Comparison of ENCODE assay signal across 2 cellular contexts in the genomic region with DNA sequence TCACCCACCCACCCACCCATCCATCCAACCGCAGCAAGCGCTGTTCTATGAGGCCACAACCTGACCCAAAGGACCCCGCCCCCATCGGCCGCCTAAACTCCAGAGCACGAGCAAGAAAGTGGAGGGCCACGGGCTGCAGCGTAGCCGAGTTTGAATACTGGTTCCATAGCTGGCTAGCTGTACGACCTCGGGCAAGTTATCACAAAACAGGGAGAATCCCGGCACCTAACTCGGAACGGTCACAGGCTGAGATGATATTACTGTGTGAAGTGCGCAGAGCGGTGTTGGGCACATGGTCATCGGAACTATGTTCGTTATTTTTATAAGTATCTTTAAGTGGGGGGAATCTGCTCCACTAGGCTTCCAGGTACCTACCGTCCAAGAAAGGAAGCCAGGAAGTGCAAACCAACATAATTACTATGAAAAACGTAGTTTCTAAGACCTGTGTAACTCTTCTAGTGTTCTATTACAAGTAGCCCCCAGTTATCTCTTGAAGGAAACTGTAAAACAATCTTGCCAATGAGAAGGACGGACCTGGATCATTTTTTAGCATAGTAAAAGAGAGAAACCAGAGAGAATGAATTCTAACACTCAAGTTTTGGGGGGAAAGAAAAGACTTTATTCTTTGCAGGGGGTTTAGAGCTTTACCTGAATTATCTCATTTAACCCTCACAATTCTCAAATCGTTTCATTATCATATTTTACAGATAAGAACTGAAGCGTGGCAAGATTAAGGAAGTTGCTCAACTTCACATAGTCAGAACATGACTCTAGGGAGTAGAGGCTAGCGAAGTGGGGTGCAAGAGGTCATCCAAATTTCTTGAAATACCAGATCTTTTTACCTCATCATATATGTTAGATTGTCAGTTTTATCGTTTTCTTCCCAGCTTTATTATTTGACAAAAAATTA.
TF ChIP-seq lines count a peak whose summit lies in the region.

No MANE protein-coding gene starts in this region.

TF ChIP-seq in HEK293, 187 proteins besides CTCF, POLR2A, EP300 and RAD21:
- TF ChIP-seq, protein P1, sequence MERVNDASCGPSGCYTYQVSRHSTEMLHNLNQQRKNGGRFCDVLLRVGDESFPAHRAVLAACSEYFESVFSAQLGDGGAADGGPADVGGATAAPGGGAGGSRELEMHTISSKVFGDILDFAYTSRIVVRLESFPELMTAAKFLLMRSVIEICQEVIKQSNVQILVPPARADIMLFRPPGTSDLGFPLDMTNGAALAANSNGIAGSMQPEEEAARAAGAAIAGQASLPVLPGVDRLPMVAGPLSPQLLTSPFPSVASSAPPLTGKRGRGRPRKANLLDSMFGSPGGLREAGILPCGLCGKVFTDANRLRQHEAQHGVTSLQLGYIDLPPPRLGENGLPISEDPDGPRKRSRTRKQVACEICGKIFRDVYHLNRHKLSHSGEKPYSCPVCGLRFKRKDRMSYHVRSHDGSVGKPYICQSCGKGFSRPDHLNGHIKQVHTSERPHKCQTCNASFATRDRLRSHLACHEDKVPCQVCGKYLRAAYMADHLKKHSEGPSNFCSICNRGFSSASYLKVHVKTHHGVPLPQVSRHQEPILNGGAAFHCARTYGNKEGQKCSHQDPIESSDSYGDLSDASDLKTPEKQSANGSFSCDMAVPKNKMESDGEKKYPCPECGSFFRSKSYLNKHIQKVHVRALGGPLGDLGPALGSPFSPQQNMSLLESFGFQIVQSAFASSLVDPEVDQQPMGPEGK (tag by site-specific recombination; IDR thresholded peaks at IDR 0.05), result no peak
- TF ChIP-seq, protein P2, sequence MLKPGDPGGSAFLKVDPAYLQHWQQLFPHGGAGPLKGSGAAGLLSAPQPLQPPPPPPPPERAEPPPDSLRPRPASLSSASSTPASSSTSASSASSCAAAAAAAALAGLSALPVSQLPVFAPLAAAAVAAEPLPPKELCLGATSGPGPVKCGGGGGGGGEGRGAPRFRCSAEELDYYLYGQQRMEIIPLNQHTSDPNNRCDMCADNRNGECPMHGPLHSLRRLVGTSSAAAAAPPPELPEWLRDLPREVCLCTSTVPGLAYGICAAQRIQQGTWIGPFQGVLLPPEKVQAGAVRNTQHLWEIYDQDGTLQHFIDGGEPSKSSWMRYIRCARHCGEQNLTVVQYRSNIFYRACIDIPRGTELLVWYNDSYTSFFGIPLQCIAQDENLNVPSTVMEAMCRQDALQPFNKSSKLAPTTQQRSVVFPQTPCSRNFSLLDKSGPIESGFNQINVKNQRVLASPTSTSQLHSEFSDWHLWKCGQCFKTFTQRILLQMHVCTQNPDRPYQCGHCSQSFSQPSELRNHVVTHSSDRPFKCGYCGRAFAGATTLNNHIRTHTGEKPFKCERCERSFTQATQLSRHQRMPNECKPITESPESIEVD (tag by site-specific recombination; IDR thresholded peaks at IDR 0.05), result 0 out of 2 replicates have a peak, but pooled peaks have one; percentile 20
- TF ChIP-seq IKZF3 (tag by site-specific recombination; IDR thresholded peaks at IDR 0.05) (no peak), MEIS1 (CRISPR knock-in tag; IDR thresholded peaks at IDR 0.05; ENCODE audit: borderline replicate concordance) (no peak), HOXA7 (CRISPR knock-in tag; IDR thresholded peaks at IDR 0.05; ENCODE audit: borderline replicate concordance) (no peak)

TF ChIP-seq in GM12878, 131 proteins besides CTCF, POLR2A, EP300 and RAD21:
- TF ChIP-seq MXI1 (IDR thresholded peaks at IDR 0.05; ENCODE audit: low read depth, low read length) (peak; percentile 50; the same call in 1 of the 2 replicates), JUNB (IDR thresholded peaks at IDR 0.05) (peak; percentile 56), RUNX3 (IDR thresholded peaks at IDR 0.05; ENCODE audit: low read length) (peak; percentile 2; the same call in 1 of the 2 replicates), NFIC (IDR thresholded peaks at IDR 0.05; ENCODE audit: low read depth, low read length) (peak; percentile 40; the same call in 1 of the 2 replicates), BACH1 (IDR thresholded peaks at IDR 0.05; ENCODE audit: borderline replicate concordance) (no peak), ZNF24 (IDR thresholded peaks at IDR 0.05) (no peak), IRF4 (IDR thresholded peaks at IDR 0.05; ENCODE audit: low read depth, low read length) (peak; percentile 4; the same call in 1 of the 2 replicates), CEBPB (IDR thresholded peaks at IDR 0.05; ENCODE audit: borderline replicate concordance in 1 of 2, low read depth in 2 of 2, low read length in 2 of 2) (peak; percentile 11 to 41; a peak in 1 of 4 replicates), POLR2AphosphoS5 (IDR thresholded peaks at IDR 0.05; ENCODE audit: low read length) (peak; percentile 36; the same call in 1 of the 2 replicates), CHD4 (IDR thresholded peaks at IDR 0.05) (no peak), PML (IDR thresholded peaks at IDR 0.05; ENCODE audit: low read length) (peak; percentile 24; the same call in 1 of the 2 replicates), ZNF207 (IDR thresholded peaks at IDR 0.05; ENCODE audit: borderline replicate concordance) (no peak), NR2F1 (conservative IDR thresholded peaks at IDR 0.05) (peak; percentile 84), TCF3 (IDR thresholded peaks at IDR 0.05; ENCODE audit: borderline replicate concordance, insufficient read depth, low read depth, low read length) (no peak), MTA3 (IDR thresholded peaks at IDR 0.05; ENCODE audit: borderline replicate concordance, low read length) (peak; percentile 71; the same call in 1 of the 2 replicates), SREBF1 (IDR thresholded peaks at IDR 0.05; ENCODE audit: low read length) (no peak), RAD51 (IDR thresholded peaks at IDR 0.05) (0 out of 2 replicates have a peak, but pooled peaks have one; percentile 24), SMARCA5 (IDR thresholded peaks at IDR 0.05) (0 out of 2 replicates have a peak, but pooled peaks have one; percentile 22)
- TF ChIP-seq, protein P3, sequence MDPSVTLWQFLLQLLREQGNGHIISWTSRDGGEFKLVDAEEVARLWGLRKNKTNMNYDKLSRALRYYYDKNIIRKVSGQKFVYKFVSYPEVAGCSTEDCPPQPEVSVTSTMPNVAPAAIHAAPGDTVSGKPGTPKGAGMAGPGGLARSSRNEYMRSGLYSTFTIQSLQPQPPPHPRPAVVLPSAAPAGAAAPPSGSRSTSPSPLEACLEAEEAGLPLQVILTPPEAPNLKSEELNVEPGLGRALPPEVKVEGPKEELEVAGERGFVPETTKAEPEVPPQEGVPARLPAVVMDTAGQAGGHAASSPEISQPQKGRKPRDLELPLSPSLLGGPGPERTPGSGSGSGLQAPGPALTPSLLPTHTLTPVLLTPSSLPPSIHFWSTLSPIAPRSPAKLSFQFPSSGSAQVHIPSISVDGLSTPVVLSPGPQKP (IDR thresholded peaks at IDR 0.05; ENCODE audit: low read depth, low read length), result no peak
- TF ChIP-seq, protein P4, sequence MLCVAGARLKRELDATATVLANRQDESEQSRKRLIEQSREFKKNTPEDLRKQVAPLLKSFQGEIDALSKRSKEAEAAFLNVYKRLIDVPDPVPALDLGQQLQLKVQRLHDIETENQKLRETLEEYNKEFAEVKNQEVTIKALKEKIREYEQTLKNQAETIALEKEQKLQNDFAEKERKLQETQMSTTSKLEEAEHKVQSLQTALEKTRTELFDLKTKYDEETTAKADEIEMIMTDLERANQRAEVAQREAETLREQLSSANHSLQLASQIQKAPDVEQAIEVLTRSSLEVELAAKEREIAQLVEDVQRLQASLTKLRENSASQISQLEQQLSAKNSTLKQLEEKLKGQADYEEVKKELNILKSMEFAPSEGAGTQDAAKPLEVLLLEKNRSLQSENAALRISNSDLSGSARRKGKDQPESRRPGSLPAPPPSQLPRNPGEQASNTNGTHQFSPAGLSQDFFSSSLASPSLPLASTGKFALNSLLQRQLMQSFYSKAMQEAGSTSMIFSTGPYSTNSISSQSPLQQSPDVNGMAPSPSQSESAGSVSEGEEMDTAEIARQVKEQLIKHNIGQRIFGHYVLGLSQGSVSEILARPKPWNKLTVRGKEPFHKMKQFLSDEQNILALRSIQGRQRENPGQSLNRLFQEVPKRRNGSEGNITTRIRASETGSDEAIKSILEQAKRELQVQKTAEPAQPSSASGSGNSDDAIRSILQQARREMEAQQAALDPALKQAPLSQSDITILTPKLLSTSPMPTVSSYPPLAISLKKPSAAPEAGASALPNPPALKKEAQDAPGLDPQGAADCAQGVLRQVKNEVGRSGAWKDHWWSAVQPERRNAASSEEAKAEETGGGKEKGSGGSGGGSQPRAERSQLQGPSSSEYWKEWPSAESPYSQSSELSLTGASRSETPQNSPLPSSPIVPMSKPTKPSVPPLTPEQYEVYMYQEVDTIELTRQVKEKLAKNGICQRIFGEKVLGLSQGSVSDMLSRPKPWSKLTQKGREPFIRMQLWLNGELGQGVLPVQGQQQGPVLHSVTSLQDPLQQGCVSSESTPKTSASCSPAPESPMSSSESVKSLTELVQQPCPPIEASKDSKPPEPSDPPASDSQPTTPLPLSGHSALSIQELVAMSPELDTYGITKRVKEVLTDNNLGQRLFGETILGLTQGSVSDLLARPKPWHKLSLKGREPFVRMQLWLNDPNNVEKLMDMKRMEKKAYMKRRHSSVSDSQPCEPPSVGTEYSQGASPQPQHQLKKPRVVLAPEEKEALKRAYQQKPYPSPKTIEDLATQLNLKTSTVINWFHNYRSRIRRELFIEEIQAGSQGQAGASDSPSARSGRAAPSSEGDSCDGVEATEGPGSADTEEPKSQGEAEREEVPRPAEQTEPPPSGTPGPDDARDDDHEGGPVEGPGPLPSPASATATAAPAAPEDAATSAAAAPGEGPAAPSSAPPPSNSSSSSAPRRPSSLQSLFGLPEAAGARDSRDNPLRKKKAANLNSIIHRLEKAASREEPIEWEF (IDR thresholded peaks at IDR 0.05; ENCODE audit: insufficient replicate concordance, low read depth, low read length), result no peak
- TF ChIP-seq, protein P5, sequence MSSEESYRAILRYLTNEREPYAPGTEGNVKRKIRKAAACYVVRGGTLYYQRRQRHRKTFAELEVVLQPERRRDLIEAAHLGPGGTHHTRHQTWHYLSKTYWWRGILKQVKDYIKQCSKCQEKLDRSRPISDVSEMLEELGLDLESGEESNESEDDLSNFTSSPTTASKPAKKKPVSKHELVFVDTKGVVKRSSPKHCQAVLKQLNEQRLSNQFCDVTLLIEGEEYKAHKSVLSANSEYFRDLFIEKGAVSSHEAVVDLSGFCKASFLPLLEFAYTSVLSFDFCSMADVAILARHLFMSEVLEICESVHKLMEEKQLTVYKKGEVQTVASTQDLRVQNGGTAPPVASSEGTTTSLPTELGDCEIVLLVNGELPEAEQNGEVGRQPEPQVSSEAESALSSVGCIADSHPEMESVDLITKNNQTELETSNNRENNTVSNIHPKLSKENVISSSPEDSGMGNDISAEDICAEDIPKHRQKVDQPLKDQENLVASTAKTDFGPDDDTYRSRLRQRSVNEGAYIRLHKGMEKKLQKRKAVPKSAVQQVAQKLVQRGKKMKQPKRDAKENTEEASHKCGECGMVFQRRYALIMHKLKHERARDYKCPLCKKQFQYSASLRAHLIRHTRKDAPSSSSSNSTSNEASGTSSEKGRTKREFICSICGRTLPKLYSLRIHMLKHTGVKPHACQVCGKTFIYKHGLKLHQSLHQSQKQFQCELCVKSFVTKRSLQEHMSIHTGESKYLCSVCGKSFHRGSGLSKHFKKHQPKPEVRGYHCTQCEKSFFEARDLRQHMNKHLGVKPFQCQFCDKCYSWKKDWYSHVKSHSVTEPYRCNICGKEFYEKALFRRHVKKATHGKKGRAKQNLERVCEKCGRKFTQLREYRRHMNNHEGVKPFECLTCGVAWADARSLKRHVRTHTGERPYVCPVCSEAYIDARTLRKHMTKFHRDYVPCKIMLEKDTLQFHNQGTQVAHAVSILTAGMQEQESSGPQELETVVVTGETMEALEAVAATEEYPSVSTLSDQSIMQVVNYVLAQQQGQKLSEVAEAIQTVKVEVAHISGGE (CRISPR knock-in tag; IDR thresholded peaks at IDR 0.05), result no peak
- TF ChIP-seq, protein P6, sequence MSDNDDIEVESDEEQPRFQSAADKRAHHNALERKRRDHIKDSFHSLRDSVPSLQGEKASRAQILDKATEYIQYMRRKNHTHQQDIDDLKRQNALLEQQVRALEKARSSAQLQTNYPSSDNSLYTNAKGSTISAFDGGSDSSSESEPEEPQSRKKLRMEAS (IDR thresholded peaks at IDR 0.05; ENCODE audit: low read depth, low read length), result 0 out of 2 replicates have a peak, but pooled peaks have one; percentile 1
- TF ChIP-seq, protein P7, sequence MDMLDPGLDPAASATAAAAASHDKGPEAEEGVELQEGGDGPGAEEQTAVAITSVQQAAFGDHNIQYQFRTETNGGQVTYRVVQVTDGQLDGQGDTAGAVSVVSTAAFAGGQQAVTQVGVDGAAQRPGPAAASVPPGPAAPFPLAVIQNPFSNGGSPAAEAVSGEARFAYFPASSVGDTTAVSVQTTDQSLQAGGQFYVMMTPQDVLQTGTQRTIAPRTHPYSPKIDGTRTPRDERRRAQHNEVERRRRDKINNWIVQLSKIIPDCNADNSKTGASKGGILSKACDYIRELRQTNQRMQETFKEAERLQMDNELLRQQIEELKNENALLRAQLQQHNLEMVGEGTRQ (IDR thresholded peaks at IDR 0.05; ENCODE audit: borderline replicate concordance, low read depth, low read length), result no peak
- TF ChIP-seq, protein P8, sequence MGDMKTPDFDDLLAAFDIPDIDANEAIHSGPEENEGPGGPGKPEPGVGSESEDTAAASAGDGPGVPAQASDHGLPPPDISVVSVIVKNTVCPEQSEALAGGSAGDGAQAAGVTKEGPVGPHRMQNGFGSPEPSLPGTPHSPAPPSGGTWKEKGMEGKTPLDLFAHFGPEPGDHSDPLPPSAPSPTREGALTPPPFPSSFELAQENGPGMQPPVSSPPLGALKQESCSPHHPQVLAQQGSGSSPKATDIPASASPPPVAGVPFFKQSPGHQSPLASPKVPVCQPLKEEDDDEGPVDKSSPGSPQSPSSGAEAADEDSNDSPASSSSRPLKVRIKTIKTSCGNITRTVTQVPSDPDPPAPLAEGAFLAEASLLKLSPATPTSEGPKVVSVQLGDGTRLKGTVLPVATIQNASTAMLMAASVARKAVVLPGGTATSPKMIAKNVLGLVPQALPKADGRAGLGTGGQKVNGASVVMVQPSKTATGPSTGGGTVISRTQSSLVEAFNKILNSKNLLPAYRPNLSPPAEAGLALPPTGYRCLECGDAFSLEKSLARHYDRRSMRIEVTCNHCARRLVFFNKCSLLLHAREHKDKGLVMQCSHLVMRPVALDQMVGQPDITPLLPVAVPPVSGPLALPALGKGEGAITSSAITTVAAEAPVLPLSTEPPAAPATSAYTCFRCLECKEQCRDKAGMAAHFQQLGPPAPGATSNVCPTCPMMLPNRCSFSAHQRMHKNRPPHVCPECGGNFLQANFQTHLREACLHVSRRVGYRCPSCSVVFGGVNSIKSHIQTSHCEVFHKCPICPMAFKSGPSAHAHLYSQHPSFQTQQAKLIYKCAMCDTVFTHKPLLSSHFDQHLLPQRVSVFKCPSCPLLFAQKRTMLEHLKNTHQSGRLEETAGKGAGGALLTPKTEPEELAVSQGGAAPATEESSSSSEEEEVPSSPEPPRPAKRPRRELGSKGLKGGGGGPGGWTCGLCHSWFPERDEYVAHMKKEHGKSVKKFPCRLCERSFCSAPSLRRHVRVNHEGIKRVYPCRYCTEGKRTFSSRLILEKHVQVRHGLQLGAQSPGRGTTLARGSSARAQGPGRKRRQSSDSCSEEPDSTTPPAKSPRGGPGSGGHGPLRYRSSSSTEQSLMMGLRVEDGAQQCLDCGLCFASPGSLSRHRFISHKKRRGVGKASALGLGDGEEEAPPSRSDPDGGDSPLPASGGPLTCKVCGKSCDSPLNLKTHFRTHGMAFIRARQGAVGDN (IDR thresholded peaks at IDR 0.05), result 0 out of 2 replicates have a peak, but pooled peaks have one; percentile 3
